11 cellular contexts compared by ENCODE assay signal in genomic region chr3:189631373-189631408, GRCh38. TPM values are rescaled to one million over a fixed set of nuclear protein-coding genes. Genes with fewer than 3 reads are reported as not detected.
DNase-seq lines count a peak whose midpoint lies in the region; ATAC-seq and TF ChIP-seq lines count a peak whose summit lies in the region.
"Had no signal": no experiment of that assay in that cellular context is flagged by ENCODE, and none has a peak within 500 bp of the region (broad histone marks: within the 10 kb centered on the region; RNA-seq: fewer than 3 reads in every experiment).

TSS of gene TP63 (plus strand) at chr3:189631389. CDS start at chr3:189631516, 127 bp downstream.

- intact Hi-C loops in left ventricle myocardium inferior (cut with micrococcal nuclease) (no loop called here), activated B cell treated with CpG ODN at 0.5 μM for 24 hours (cut with micrococcal nuclease) (no loop called here), lower lobe of right lung (cut with DNase I) (no loop called here), vagina (cut with DNase I) (no loop called here), testis (cut with DNase I; ENCODE audit: low total_unique reads) (no loop called here)

- peak within 1 kb of the TSS; percentile 68 for H3K4me3 Mint-ChIP-seq in activated B cell treated with CpG ODN at 0.5 μM for 24 hours

- POLR2A ChIA-PET in activated B cell treated with CpG ODN at 0.5 μM for 24 hours (lab: Charles Lee), result no interaction called here

- no peak for TF ChIP-seq CTCF in left ventricle myocardium inferior (IDR thresholded peaks at IDR 0.05; ENCODE audit: borderline replicate concordance)
- TF ChIP-seq CTCF in right atrium auricular region (IDR thresholded peaks at IDR 0.05), result no peak
- TF ChIP-seq CTCF in activated B cell treated with CpG ODN at 0.5 μM for 24 hours (IDR thresholded peaks at IDR 0.05), result no peak
- no peak for TF ChIP-seq CTCF in lower lobe of right lung (IDR thresholded peaks at IDR 0.05)
- TF ChIP-seq CTCF in vagina (IDR thresholded peaks at IDR 0.05), result no peak
- no peak for TF ChIP-seq CTCF in testis (IDR thresholded peaks at IDR 0.05)

- H3K27ac Mint-ChIP-seq in activated B cell treated with CpG ODN at 0.5 μM for 24 hours, result peak within 1 kb of the TSS; percentile 32

- peaks cover 16% of the 10 kb centered on the region for H3K4me1 Mint-ChIP-seq in activated B cell treated with CpG ODN at 0.5 μM for 24 hours

- no peaks in the 10 kb centered on the region for H3K36me3 Mint-ChIP-seq in activated B cell treated with CpG ODN at 0.5 μM for 24 hours (ENCODE audit: low read depth)

- no peak for DNase-seq in left ventricle myocardium inferior
- no peak for DNase-seq in right atrium auricular region (ENCODE audit: low spot score)
- DNase-seq in activated B cell treated with CpG ODN at 0.5 μM for 24 hours, result no peak
- no peak for DNase-seq in lower lobe of right lung
- no peak for DNase-seq in vagina (ENCODE audit: extremely low spot score in 2 of 2)
- DNase-seq in testis, result no peak
- no peak for DNase-seq in NCI-H2196 treated with DMSO at 0.1 percent for 48 hours (lab: John Stamatoyannopoulos, UW; ENCODE audit: unreplicated experiment)
- no peak for DNase-seq in NCI-H1930 (lab: John Stamatoyannopoulos, UW)
- DNase-seq: AML-193, NCI-H187, nucleus accumbens had no signal

- H3K4me1 ChIP-seq in left ventricle myocardium inferior, result peaks cover 22% of the 10 kb centered on the region
- H3K4me1 ChIP-seq in right atrium auricular region, result peaks cover 0 to 14% of the 10 kb centered on the region in 2 donors
- H3K4me1 ChIP-seq in lower lobe of right lung, result peaks cover 12% of the 10 kb centered on the region
- H3K4me1 ChIP-seq in vagina, result peaks cover 8% of the 10 kb centered on the region
- H3K4me1 ChIP-seq in testis, result no peaks in the 10 kb centered on the region

- no peaks in the 10 kb centered on the region for H3K27me3 Mint-ChIP-seq in activated B cell treated with CpG ODN at 0.5 μM for 24 hours

- CTCF ChIA-PET in activated B cell treated with CpG ODN at 0.5 μM for 24 hours (lab: Charles Lee), result no interaction called here

- H3K36me3 ChIP-seq in left ventricle myocardium inferior (no peaks in the 10 kb centered on the region), right atrium auricular region (no peaks in the 10 kb centered on the region), lower lobe of right lung (no peaks in the 10 kb centered on the region), vagina (no peaks in the 10 kb centered on the region), testis (ENCODE audit: low read depth, missing control alignments) (no peaks in the 10 kb centered on the region)

- H3K27me3 ChIP-seq in left ventricle myocardium inferior (ENCODE audit: low read depth), result no peaks in the 10 kb centered on the region
- no peaks in the 10 kb centered on the region for H3K27me3 ChIP-seq in right atrium auricular region
- no peaks in the 10 kb centered on the region for H3K27me3 ChIP-seq in lower lobe of right lung (ENCODE audit: low read depth)
- H3K27me3 ChIP-seq in vagina, result no peaks in the 10 kb centered on the region
- no peaks in the 10 kb centered on the region for H3K27me3 ChIP-seq in testis

- H3K27ac ChIP-seq in left ventricle myocardium inferior (replicated peaks) (peak within 1 kb of the TSS; percentile 59), right atrium auricular region (peak within 1 kb of the TSS in 1 of 2 donors; percentile 5), lower lobe of right lung (no peak within 1 kb of the TSS), vagina (no peak within 1 kb of the TSS), testis (peak within 1 kb of the TSS in 1 of 2 donors; percentile 12)

- TF ChIP-seq POLR2A in vagina (IDR thresholded peaks at IDR 0.05) (no peak), testis (IDR thresholded peaks at IDR 0.05) (no peak)

- ATAC-seq in activated B cell treated with CpG ODN at 0.5 μM for 24 hours (ENCODE audit: low read depth) (no peak), lower lobe of right lung (no peak)

- H3K9me3 ChIP-seq in left ventricle myocardium inferior (replicated peaks) (no peaks in the 10 kb centered on the region), right atrium auricular region (no peaks in the 10 kb centered on the region), lower lobe of right lung (no peaks in the 10 kb centered on the region), vagina (no peaks in the 10 kb centered on the region), testis (no peaks in the 10 kb centered on the region)

- peak within 1 kb of the TSS; percentile 56 for H3K4me3 ChIP-seq in left ventricle myocardium inferior
- H3K4me3 ChIP-seq in right atrium auricular region, result peak within 1 kb of the TSS in 1 of 2 donors; percentile 22
- peak within 1 kb of the TSS; percentile 9 for H3K4me3 ChIP-seq in lower lobe of right lung
- H3K4me3 ChIP-seq in vagina, result no peak within 1 kb of the TSS
- H3K4me3 ChIP-seq in testis, result peak within 1 kb of the TSS in 1 of 2 donors; percentile 0

- H3K9me3 Mint-ChIP-seq in activated B cell treated with CpG ODN at 0.5 μM for 24 hours, result peaks cover 2% of the 10 kb centered on the region

RNA-seq across cellular contexts. Expression of gene TP63, which starts in this region (rescaled TPM):
- total RNA-seq in left ventricle myocardium inferior (0.14 TPM), right atrium auricular region (under 1 TPM; 0.24 to 0.30 TPM), activated B cell treated with CpG ODN at 0.5 μM for 24 hours (3.9 and 4.6 TPM in 2 replicates), lower lobe of right lung (2.1 TPM), vagina (144 TPM), testis (10 to 100 TPM in 1 of 2 donors, 1 to 10 TPM in 1; 6.0 to 10.5 TPM)
- polyA plus RNA-seq in testis (ENCODE audit: insufficient read depth, low read depth, low replicate concordance), result 5.2 TPM

Comparison
In these comparisons a context has a peak if more than half of its experiments do, and no peak if none do; other contexts are left out.
1. RNA of gene TP63 (total RNA-seq): 144 TPM in vagina (single experiment); 6.0 to 10.5 TPM in testis, 3.9 to 4.6 TPM in activated B cell treated with CpG ODN at 0.5 μM for 24 hours, 2.1 TPM in lower lobe of right lung (single experiment), 0.24 to 0.30 TPM in right atrium auricular region and 0.14 TPM in left ventricle myocardium inferior (single experiment); every median in the first group is over 10 times any median in the second.
2. H3K4me3 ChIP-seq: peak in left ventricle myocardium inferior (single experiment) and lower lobe of right lung (single experiment); none in vagina (0 of 2).